In the genomic region with DNA sequence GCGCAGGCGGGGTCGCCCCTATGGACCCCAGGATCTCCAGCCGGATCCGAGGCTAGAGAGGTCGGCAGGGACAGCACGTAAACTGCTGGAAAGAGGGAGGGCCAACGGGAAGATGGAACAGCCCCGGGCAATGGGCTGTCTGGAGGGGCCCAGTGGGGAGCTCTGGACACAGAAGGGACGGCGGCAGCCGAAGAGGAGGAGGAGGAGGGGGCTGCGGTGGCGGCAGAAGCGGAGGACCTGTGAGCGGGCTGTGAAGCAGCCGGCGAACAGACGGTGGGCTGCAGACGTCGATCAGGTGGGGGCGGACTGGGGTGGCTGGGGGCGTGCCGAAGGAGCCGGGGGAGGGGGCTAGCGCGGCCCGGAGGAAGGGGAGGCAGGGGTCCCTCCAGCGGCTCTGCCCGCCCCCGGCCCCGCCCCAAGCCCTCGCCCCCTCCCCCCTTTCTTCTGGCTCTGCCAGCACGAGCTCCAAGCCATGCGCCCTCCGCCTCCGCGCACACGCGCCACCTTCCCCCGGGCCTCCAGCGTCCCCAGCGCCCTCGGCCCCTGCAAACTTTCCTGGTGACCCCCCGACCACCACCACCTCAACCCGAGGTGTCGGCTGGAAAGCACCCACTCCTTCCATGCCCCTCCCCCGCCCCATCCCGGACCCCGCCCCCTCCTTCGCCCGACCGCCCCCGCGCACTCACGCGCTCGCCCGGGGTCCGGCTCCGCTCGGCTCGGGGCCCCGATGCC, we compare ENCODE assay signal across 8 cellular contexts. TPM values are rescaled to one million over a fixed set of nuclear protein-coding genes. Genes with fewer than 3 reads are reported as not detected.
DNase-seq lines count a peak whose midpoint lies in the region; TF ChIP-seq lines count a peak whose summit lies in the region.

No MANE protein-coding gene starts in this region.

- H3K27ac ChIP-seq in KOPT-K1 (ENCODE audit: low read depth, low read length, poor library complexity, severe bottlenecking) (peak overlapping the region; percentile 66), fibroblast of lung (ENCODE audit: insufficient read depth, low read length) (peak overlapping the region; percentile 90), neural cell (ENCODE audit: low read length) (peak overlapping the region; percentile 79)

- DNase-seq in activated gamma-delta T cell treated with Interleukin-2 at 50 U/mL for 16 hours: peak; percentile 18
- DNase-seq in activated gamma-delta T cell (lab: John Stamatoyannopoulos, UW): no peak
- no peak for DNase-seq in activated CD4-positive, alpha-beta memory T cell treated with anti-CD3 and anti-CD28 coated beads, Interleukin-2, amount 10 ng/mL, durations not matched to agents 7 days and 5 days
- peak; percentile 52 to 68 for DNase-seq in fibroblast of lung (ENCODE audit: low read depth in 2 of 2)
- no peak for DNase-seq in AML-193 (lab: John Stamatoyannopoulos, UW)
- no peak for DNase-seq in NOMO-1 (lab: John Stamatoyannopoulos, UW; ENCODE audit: unreplicated experiment in 2 of 2)

- H4K20me1 ChIP-seq in fibroblast of lung (ENCODE audit: control insufficient read depth, extremely low read depth, insufficient read depth, low read length) (no peaks in the 10 kb centered on the region), neural cell (ENCODE audit: insufficient read depth) (no peaks in the 10 kb centered on the region)

- POLR2A ChIA-PET in activated CD4-positive, alpha-beta memory T cell treated with anti-CD3 and anti-CD28 coated beads, Interleukin-2, amount 10 ng/mL, durations not matched to agents 7 days and 5 days (lab: Charles Lee): interaction anchor here (1.2 to 4.9 kb wide), 4 partner anchors 12 to 344 kb away, joined by 3 to 127 read pairs (median 14); a partner anchor contains a TSS

- no peaks in the 10 kb centered on the region for H3K9me2 ChIP-seq in neural cell (ENCODE audit: insufficient read depth, low read length)

- peaks cover 39% of the 10 kb centered on the region for H3K36me3 Mint-ChIP-seq in activated CD4-positive, alpha-beta memory T cell treated with anti-CD3 and anti-CD28 coated beads, Interleukin-2, amount 10 ng/mL, durations not matched to agents 7 days and 5 days (ENCODE audit: low read depth)

- peak overlapping the region; percentile 75 for H3K4me3 Mint-ChIP-seq in activated CD4-positive, alpha-beta memory T cell treated with anti-CD3 and anti-CD28 coated beads, Interleukin-2, amount 10 ng/mL, durations not matched to agents 7 days and 5 days

- CTCF ChIA-PET in activated CD4-positive, alpha-beta memory T cell treated with anti-CD3 and anti-CD28 coated beads, Interleukin-2, amount 10 ng/mL, durations not matched to agents 7 days and 5 days (lab: Charles Lee): interaction anchor here (1.4 to 2.2 kb wide), 2 partner anchors 10 to 14 kb away, joined by 3 to 18 read pairs; a partner anchor contains a TSS

- H3K27me3 ChIP-seq in fibroblast of lung (ENCODE audit: control insufficient read depth, insufficient read depth, low read length) (no peaks in the 10 kb centered on the region), neural cell (ENCODE audit: insufficient read depth, low read depth, low read length) (no peaks in the 10 kb centered on the region)

- TF ChIP-seq CTCF in fibroblast of lung (conservative IDR thresholded peaks at IDR 0.05 in 1 of 2, IDR thresholded peaks at IDR 0.05 in 1 of 2; ENCODE audit: low read depth in 1 of 2, low read length in 2 of 2): no peak
- no peak for TF ChIP-seq CTCF in neural cell (IDR thresholded peaks at IDR 0.05; ENCODE audit: poor library complexity, severe bottlenecking)

- peaks cover 3% of the 10 kb centered on the region for H3F3A ChIP-seq in neural cell (ENCODE audit: insufficient read depth, low read length, poor library complexity, severe bottlenecking)

- H2AFZ ChIP-seq in fibroblast of lung (ENCODE audit: low read length) (no peak overlapping the region), neural cell (ENCODE audit: low read depth, low read length) (peak overlapping the region; percentile 65)

- H3K4me1 ChIP-seq in fibroblast of lung (ENCODE audit: control insufficient read depth, extremely low read depth, insufficient read depth, low read length): peaks cover 27% of the 10 kb centered on the region

- H3K9me3 ChIP-seq in KOPT-K1 (ENCODE audit: insufficient read depth, low read length, poor library complexity, severe bottlenecking) (no peaks in the 10 kb centered on the region), fibroblast of lung (ENCODE audit: control insufficient read depth, insufficient read depth, low read depth, low read length) (no peaks in the 10 kb centered on the region), neural cell (ENCODE audit: low read length) (no peaks in the 10 kb centered on the region)

- peaks cover 42% of the 10 kb centered on the region for H3K4me1 Mint-ChIP-seq in activated CD4-positive, alpha-beta memory T cell treated with anti-CD3 and anti-CD28 coated beads, Interleukin-2, amount 10 ng/mL, durations not matched to agents 7 days and 5 days

- H3K4me3 ChIP-seq in fibroblast of lung (replicated peaks in 1 of 4; ENCODE audit: control extremely low read depth in 1 of 4, insufficient read depth in 1 of 4, low read depth in 3 of 4, low read length in 4 of 4): peak overlapping the region; percentile 65 to 91 (median 70)
- H3K4me3 ChIP-seq in neural cell (ENCODE audit: low read length): peak overlapping the region; percentile 92

- no peaks in the 10 kb centered on the region for H3K27me3 Mint-ChIP-seq in activated CD4-positive, alpha-beta memory T cell treated with anti-CD3 and anti-CD28 coated beads, Interleukin-2, amount 10 ng/mL, durations not matched to agents 7 days and 5 days

- H3K79me2 ChIP-seq in fibroblast of lung (ENCODE audit: control insufficient read depth, insufficient read depth, low read length) (peaks cover 36% of the 10 kb centered on the region), neural cell (replicated peaks; ENCODE audit: insufficient read depth, low read length) (peaks cover 30% of the 10 kb centered on the region)

- TF ChIP-seq EP300 in neural cell (conservative IDR thresholded peaks at IDR 0.05; ENCODE audit: poor library complexity, severe bottlenecking): no peak

- H3K9ac ChIP-seq in fibroblast of lung (ENCODE audit: insufficient read depth, low read length): peak overlapping the region; percentile 86
- peak overlapping the region; percentile 84 for H3K9ac ChIP-seq in neural cell (ENCODE audit: low read length)

- H3K4me2 ChIP-seq in fibroblast of lung (ENCODE audit: extremely low read depth, insufficient read depth, low read length): peak overlapping the region; percentile 93
- H3K4me2 ChIP-seq in neural cell (ENCODE audit: low read length): peak overlapping the region; percentile 80

- no peaks in the 10 kb centered on the region for H3K9me3 Mint-ChIP-seq in activated CD4-positive, alpha-beta memory T cell treated with anti-CD3 and anti-CD28 coated beads, Interleukin-2, amount 10 ng/mL, durations not matched to agents 7 days and 5 days

- H3K36me3 ChIP-seq in KOPT-K1 (ENCODE audit: insufficient read depth, low read length) (peaks cover 39% of the 10 kb centered on the region), fibroblast of lung (ENCODE audit: control insufficient read depth, insufficient read depth, low read length) (peaks cover 9% of the 10 kb centered on the region), neural cell (ENCODE audit: insufficient read depth, low read length) (peaks cover 6% of the 10 kb centered on the region)

- TF ChIP-seq RAD21 in neural cell (conservative IDR thresholded peaks at IDR 0.05): no peak

- H3K27ac Mint-ChIP-seq in activated CD4-positive, alpha-beta memory T cell treated with anti-CD3 and anti-CD28 coated beads, Interleukin-2, amount 10 ng/mL, durations not matched to agents 7 days and 5 days: no peak overlapping the region

RNA-seq across cellular contexts. Expression of a gene that starts 0.4 kb away (rescaled TPM):
- 10 to 100 TPM in 1 of 2 experiments, 1 to 10 TPM in 1; 9.9 to 10.7 TPM for total RNA-seq in activated CD4-positive, alpha-beta memory T cell treated with anti-CD3 and anti-CD28 coated beads, Interleukin-2, amount 10 ng/mL, durations not matched to agents 7 days and 5 days
- total RNA-seq in fibroblast of lung: 88.3 and 111 TPM in 2 replicates
- polyA plus RNA-seq in fibroblast of lung (70.2 and 70.4 TPM in 2 replicates), neural cell (8.9 and 9.4 TPM in 2 replicates)
- polyA plus RNA-seq in fibroblast of lung (2012): 140 and 176 TPM in 2 replicates
- polyA minus RNA-seq in fibroblast of lung (ENCODE audit: low replicate concordance) (374 and 479 TPM in 2 replicates), neural cell (21.1 and 23.9 TPM in 2 replicates)

RNA-seq across cellular contexts. Expression of a gene that starts 11.4 kb away (rescaled TPM):
- total RNA-seq in activated CD4-positive, alpha-beta memory T cell treated with anti-CD3 and anti-CD28 coated beads, Interleukin-2, amount 10 ng/mL, durations not matched to agents 7 days and 5 days: 100 to 1,000 TPM; 135 to 137 TPM
- 52.7 and 55.0 TPM in 2 replicates for total RNA-seq in fibroblast of lung
- 94.1 and 173 TPM in 2 replicates for polyA plus RNA-seq in fibroblast of lung
- polyA plus RNA-seq in fibroblast of lung (2012): 83.3 and 143 TPM in 2 replicates
- polyA minus RNA-seq in fibroblast of lung (ENCODE audit: low replicate concordance): 193 and 444 TPM in 2 replicates
- polyA plus RNA-seq in neural cell: 81.1 and 84.7 TPM in 2 replicates
- polyA minus RNA-seq in neural cell: 74.5 and 76.3 TPM in 2 replicates

RNA-seq across cellular contexts. Expression of a gene that starts 13.8 kb away (rescaled TPM):
- total RNA-seq in activated CD4-positive, alpha-beta memory T cell treated with anti-CD3 and anti-CD28 coated beads, Interleukin-2, amount 10 ng/mL, durations not matched to agents 7 days and 5 days: not detected
- total RNA-seq in fibroblast of lung: not detected in 2 replicates
- polyA plus RNA-seq in fibroblast of lung (not detected in 2 replicates), neural cell (not detected in 2 replicates)
- not detected in 2 replicates for polyA plus RNA-seq in fibroblast of lung (2012)
- polyA minus RNA-seq in fibroblast of lung (ENCODE audit: low replicate concordance) (not detected in 2 replicates), neural cell (0.35 TPM in 1 of 2 replicates, not detected in the other)

RNA-seq across cellular contexts. Expression of a gene that starts 56.6 kb away (rescaled TPM):
- not detected for total RNA-seq in activated CD4-positive, alpha-beta memory T cell treated with anti-CD3 and anti-CD28 coated beads, Interleukin-2, amount 10 ng/mL, durations not matched to agents 7 days and 5 days
- not detected in 2 replicates for total RNA-seq in fibroblast of lung
- not detected in 2 replicates for polyA plus RNA-seq in fibroblast of lung
- polyA plus RNA-seq in fibroblast of lung (2012): not detected in 2 replicates
- polyA minus RNA-seq in fibroblast of lung (ENCODE audit: low replicate concordance): not detected in 2 replicates
- polyA plus RNA-seq in neural cell: not detected in 2 replicates
- not detected in 2 replicates for polyA minus RNA-seq in neural cell

Comparison
In these comparisons a context has a peak if more than half of its experiments do, and no peak if none do; other contexts are left out.
1. DNase-seq: peak in activated gamma-delta T cell treated with Interleukin-2 at 50 U/mL for 16 hours (single experiment) and fibroblast of lung (2 of 2); none in activated gamma-delta T cell (single experiment), activated CD4-positive, alpha-beta memory T cell treated with anti-CD3 and anti-CD28 coated beads, Interleukin-2, amount 10 ng/mL, durations not matched to agents 7 days and 5 days (single experiment), AML-193 (0 of 2) and NOMO-1 (0 of 2).
2. Peak in every context shown above with its lines, with median percentiles within 50 percentile points of each other: H3K27ac ChIP-seq.